In the genomic region with DNA sequence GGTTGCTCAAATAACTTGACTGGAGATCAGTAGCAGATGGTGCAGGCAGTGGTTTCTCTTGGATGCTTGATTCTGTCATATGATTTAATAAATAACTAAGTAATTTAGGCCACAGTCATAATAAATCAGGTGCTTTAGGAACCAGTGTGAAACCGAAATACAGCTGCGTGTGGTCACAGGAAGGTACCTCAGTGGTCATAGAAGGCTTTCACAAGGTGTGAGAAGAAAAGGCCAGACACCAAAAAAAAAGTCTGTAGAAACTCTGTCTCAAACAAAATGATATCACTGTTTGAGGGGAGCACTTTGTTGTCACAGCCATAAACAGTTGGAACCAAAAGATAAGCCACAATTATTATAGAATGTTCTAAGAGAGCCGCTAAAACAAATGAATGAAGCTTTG, we compare ENCODE assay signal across 9 cellular contexts. TPM values are rescaled to one million over a fixed set of nuclear protein-coding genes. Genes with fewer than 3 reads are reported as not detected.
DNase-seq lines count a peak whose midpoint lies in the region; ATAC-seq and TF ChIP-seq lines count a peak whose summit lies in the region.
"Had no signal": no experiment of that assay in that cellular context is flagged by ENCODE, and none has a peak within 500 bp of the region (broad histone marks: within the 10 kb centered on the region; RNA-seq: fewer than 3 reads in every experiment).

No MANE protein-coding gene starts in this region.

- ATAC-seq in GM19351 (IDR thresholded peaks at IDR 0.05; ENCODE audit: unreplicated experiment) = peak; percentile 99
- ATAC-seq in HG02870 (IDR thresholded peaks at IDR 0.05; ENCODE audit: unreplicated experiment) = peak; percentile 98

- H3K36me3 ChIP-seq in spleen = no peaks in the 10 kb centered on the region

- WGBS in spleen, 5 donors = 32 to 55% (median 42%) methylated on average over 3 of the region's 3 CpGs

- TF ChIP-seq CTCF in spleen (IDR thresholded peaks at IDR 0.05 in 8 of 11, conservative IDR thresholded peaks at IDR 0.05 in 3 of 11) = no peak

- peaks cover 23 to 59% (median 51%) of the 10 kb centered on the region in 6 donors for H3K4me1 ChIP-seq in spleen

- no peak overlapping the region for H3K4me3 ChIP-seq in spleen

- no peak for TF ChIP-seq POLR2A in spleen (IDR thresholded peaks at IDR 0.05)

- peak; percentile 37 for DNase-seq in NCI-H69 (lab: John Stamatoyannopoulos, UW)
- no peak for DNase-seq in spleen
- no peak for DNase-seq in kidney glomerular epithelial cell (lab: John Stamatoyannopoulos, UW)
- DNase-seq in iPS-NIHi11 (ENCODE audit: low spot score) = no peak
- no peak for DNase-seq in T-helper 2 cell
- no peak for DNase-seq in activated T-cell treated with anti-CD3 and anti-CD28 coated beads, Interleukin-2, amount 50 U/mL, for 48 hours
- DNase-seq: NCI-H1092 treated with DMSO at 0.1 percent for 48 hours had no signal

- H3K27me3 ChIP-seq in spleen (replicated peaks in 1 of 7) = no peaks in the 10 kb centered on the region

- intact Hi-C loops in spleen (cut with DNase I; ENCODE audit: low total_unique reads) = loop anchor here (10.0 kb wide), 1 partner anchor 170 kb away; no protein-coding TSS in a partner anchor

- peak overlapping the region; percentile 13 to 82 (median 76) for H3K27ac ChIP-seq in spleen

- H3K9me3 ChIP-seq in spleen = no peaks in the 10 kb centered on the region

RNA-seq across cellular contexts. Expression of a gene that starts 56.5 kb away (rescaled TPM):
- 10 to 100 TPM in 2 of 7 donors, 1 to 10 TPM in 5; 4.3 to 12.2 (median 6.6) TPM for total RNA-seq in spleen
- polyA plus RNA-seq in spleen = 1 to 10 TPM; 1.4 to 2.1 (median 1.5) TPM
